ENCODE assay signal across 13 cellular contexts in genomic region chr5:16889972-16890519, GRCh38. TPM values are rescaled to one million over a fixed set of nuclear protein-coding genes. Genes with fewer than 3 reads are reported as not detected.
DNase-seq lines count a peak whose midpoint lies in the region; ATAC-seq and TF ChIP-seq lines count a peak whose summit lies in the region.
"Had no signal": no experiment of that assay in that cellular context is flagged by ENCODE, and none has a peak within 500 bp of the region (broad histone marks: within the 10 kb centered on the region; RNA-seq: fewer than 3 reads in every experiment).

No MANE protein-coding gene starts in this region.

- peak overlapping the region; percentile 34 for H2BK5ac ChIP-seq in IMR-90 (ENCODE audit: low read depth, low read length, poor library complexity, severe bottlenecking)

- in situ Hi-C loops in IMR-90 (cut with MboI; ENCODE audit: low sequenced_read_pairs), result no loop called here
- in situ Hi-C loops in astrocyte of the spinal cord (cut with HindIII; ENCODE audit: low sequenced_read_pairs), result no loop called here

- no peak overlapping the region for H3K56ac ChIP-seq in IMR-90 (ENCODE audit: extremely low read depth, insufficient read depth, low read length)

- H3K4me1 ChIP-seq in IMR-90 (ENCODE audit: control insufficient read depth, insufficient read depth, low read length) (peaks cover 40% of the 10 kb centered on the region), iPS-20b (ENCODE audit: insufficient read depth, low read length) (peaks cover 26% of the 10 kb centered on the region), right lobe of liver (no peaks in the 10 kb centered on the region)

- H3K4me3 ChIP-seq in IMR-90 (ENCODE audit: insufficient read depth, low read depth, low read length), result no peak overlapping the region
- no peak overlapping the region for H3K4me3 ChIP-seq in astrocyte of the spinal cord (ENCODE audit: low read depth, low read length)
- peak overlapping the region; percentile 5; the same call in 1 of the 2 replicates for H3K4me3 ChIP-seq in iPS-20b (ENCODE audit: low read length)
- H3K4me3 ChIP-seq in right lobe of liver, result no peak overlapping the region

- ATAC-seq in IMR-90 (ENCODE audit: low read depth) (peak; percentile 7), HG03460 (IDR thresholded peaks at IDR 0.05; ENCODE audit: unreplicated experiment) (no peak), GM19397 (IDR thresholded peaks at IDR 0.05; ENCODE audit: unreplicated experiment) (no peak), right lobe of liver (no peak)

- H3K27ac ChIP-seq in IMR-90 (ENCODE audit: insufficient read depth, low read length) (peak overlapping the region; percentile 24; the same call in 1 of the 2 replicates), iPS-20b (ENCODE audit: low read length) (no peak overlapping the region), right lobe of liver (no peak overlapping the region)

- H3K18ac ChIP-seq in IMR-90 (ENCODE audit: low read depth, low read length), result no peak overlapping the region

- TF ChIP-seq RAD21 in IMR-90 (IDR thresholded peaks at IDR 0.05; ENCODE audit: low read length), result no peak

- intact Hi-C loops in IMR-90 (cut with micrococcal nuclease) (no loop called here), right lobe of liver (cut with DNase I) (no loop called here)

- H2AK5ac ChIP-seq in IMR-90 (ENCODE audit: low read depth, low read length), result no peak overlapping the region

- no peak for TF ChIP-seq CTCF in IMR-90 (conservative IDR thresholded peaks at IDR 0.05; ENCODE audit: low read depth, low read length)
- no peak for TF ChIP-seq CTCF in astrocyte of the spinal cord (IDR thresholded peaks at IDR 0.05; ENCODE audit: low read depth, low read length)
- TF ChIP-seq CTCF in right lobe of liver (IDR thresholded peaks at IDR 0.05), result no peak

- peaks cover 98% of the 10 kb centered on the region for H4K20me1 ChIP-seq in IMR-90 (ENCODE audit: insufficient read depth, low read length)

- H4K5ac ChIP-seq in IMR-90 (ENCODE audit: low read depth, low read length), result no peak overlapping the region

- no peaks in the 10 kb centered on the region for H3K36me3 ChIP-seq in IMR-90 (ENCODE audit: control insufficient read depth, insufficient read depth, low read length)
- H3K36me3 ChIP-seq in iPS-20b (ENCODE audit: insufficient read depth, low read depth, low read length), result no peaks in the 10 kb centered on the region
- H3K36me3 ChIP-seq in right lobe of liver, result no peaks in the 10 kb centered on the region

- no TSS peak for BruUV-seq in IMR-90 (replicated peaks; lab: Mats Ljungman, UMichigan)

- dilution Hi-C loops in IMR-90 (cut with HindIII; ENCODE audit: low sequenced_read_pairs, unreplicated experiment), result no loop called here

- H3K9me1 ChIP-seq in IMR-90 (ENCODE audit: insufficient read depth, low read length), result peaks cover 45% of the 10 kb centered on the region

- H3K4me2 ChIP-seq in IMR-90 (ENCODE audit: low read depth, low read length), result peak overlapping the region; percentile 51

- no peak overlapping the region; a peak in 1 of 4 replicates for H4K8ac ChIP-seq in IMR-90 (ENCODE audit: low read depth in 2 of 2, low read length in 2 of 2)

- H2AFZ ChIP-seq in IMR-90 (replicated peaks; ENCODE audit: low read length, poor library complexity), result no peak overlapping the region

- H2BK20ac ChIP-seq in IMR-90 (ENCODE audit: low read depth, low read length), result no peak overlapping the region

- no peaks in the 10 kb centered on the region for H3K9me3 ChIP-seq in IMR-90 (ENCODE audit: control insufficient read depth, insufficient read depth, low read length)
- H3K9me3 ChIP-seq in iPS-20b (ENCODE audit: insufficient read depth, low read depth, low read length), result no peaks in the 10 kb centered on the region
- H3K9me3 ChIP-seq in right lobe of liver, result no peaks in the 10 kb centered on the region

- CTCF ChIA-PET in IMR-90 (lab: Yijun Ruan, JAX), result interaction anchor here (0.6 to 0.9 kb wide), 3 partner anchors 78 to 300 kb away, joined by 3 to 4 read pairs (median 3); no protein-coding TSS in a partner anchor

- H2BK15ac ChIP-seq in IMR-90 (ENCODE audit: low read depth, low read length), result no peak overlapping the region

- POLR2A ChIA-PET in IMR-90 (lab: Charles Lee; ENCODE audit: unreplicated experiment), result no interaction called here

- no peak overlapping the region for H3K14ac ChIP-seq in IMR-90 (replicated peaks; ENCODE audit: low read depth, low read length)

- no peak overlapping the region for H3K9ac ChIP-seq in IMR-90 (ENCODE audit: low read depth, low read length)
- no peak overlapping the region; the same call in 1 of the 2 replicates for H3K9ac ChIP-seq in iPS-20b (ENCODE audit: low read depth, low read length)

- H3K4ac ChIP-seq in IMR-90 (ENCODE audit: low read depth, low read length), result no peak overlapping the region

- H4K91ac ChIP-seq in IMR-90 (ENCODE audit: insufficient read depth, low read depth, low read length), result no peak overlapping the region

- H2AK9ac ChIP-seq in IMR-90 (replicated peaks; ENCODE audit: low read depth, low read length, poor library complexity), result no peak overlapping the region

- no peak for TF ChIP-seq POLR2A in IMR-90 (IDR thresholded peaks at IDR 0.05; ENCODE audit: low read depth, low read length)
- no peak for TF ChIP-seq POLR2A in right lobe of liver (IDR thresholded peaks at IDR 0.05)

- H3K27me3 ChIP-seq in IMR-90 (ENCODE audit: control insufficient read depth, insufficient read depth, low read length), result no peaks in the 10 kb centered on the region
- no peaks in the 10 kb centered on the region for H3K27me3 ChIP-seq in iPS-20b (ENCODE audit: insufficient read depth, low read length)
- no peaks in the 10 kb centered on the region for H3K27me3 ChIP-seq in right lobe of liver

- peak; percentile 33 for DNase-seq in A172 (ENCODE audit: low spot score)
- peak; percentile 78 for DNase-seq in IMR-90
- DNase-seq in astrocyte of the spinal cord (ENCODE audit: low read depth, low spot score), result peak; percentile 56
- no peak for DNase-seq in right lobe of liver
- DNase-seq in UCSD-AML1 (lab: John Stamatoyannopoulos, UW; ENCODE audit: unreplicated experiment), result no peak
- DNase-seq: activated CD4-positive, CD25-positive, alpha-beta regulatory T cell; activated T-cell treated with anti-CD3 and anti-CD28 coated beads, Interleukin-2, amount 50 U/mL, for 48 hours; naive B cell; NCI-H524 treated with DMSO at 0.1 percent for 48 hours; SIG-M5 had no signal

- peaks cover 0 to 80% of the 10 kb centered on the region in 2 experiments; a peak in 2 of 4 replicates for H3K79me1 ChIP-seq in IMR-90 (ENCODE audit: low read depth in 1 of 2, low read length in 2 of 2)

- WGBS in IMR-90 (ENCODE audit: extremely low coverage in 2 of 2, insufficient read length in 1 of 2), 2 experiments, result no CpG with 5 or more reads among the region's 5 CpGs
- WGBS in right lobe of liver (ENCODE audit: insufficient coverage, low coverage, low lambda C conversion rate, missing lambda C conversion rate), result 13% methylated on average over 5 of the region's 5 CpGs

- H2BK120ac ChIP-seq in IMR-90 (ENCODE audit: low read depth, low read length), result no peak overlapping the region

- H3K23ac ChIP-seq in IMR-90 (ENCODE audit: low read depth, low read length), result no peak overlapping the region

TF ChIP-seq in IMR-90, 13 proteins besides CTCF, POLR2A, EP300 and RAD21:
- TF ChIP-seq ELK1 (IDR thresholded peaks at IDR 0.05; ENCODE audit: borderline replicate concordance, low read depth, low read length) (no peak), BHLHE40 (IDR thresholded peaks at IDR 0.05; ENCODE audit: low read depth, low read length) (peak; percentile 84), CEBPB (IDR thresholded peaks at IDR 0.05; ENCODE audit: low read depth, low read length) (0 out of 2 replicates have a peak, but pooled peaks have one; percentile 5), FOS (IDR thresholded peaks at IDR 0.05; ENCODE audit: low read depth, low read length) (no peak), RFX5 (IDR thresholded peaks at IDR 0.05; ENCODE audit: low read depth, low read length) (no peak), MXI1 (IDR thresholded peaks at IDR 0.05; ENCODE audit: borderline replicate concordance, low read depth, low read length) (no peak)

RNA-seq across cellular contexts. Expression of gene MYO10, which starts 46.0 kb away (rescaled TPM):
- total RNA-seq in A172 (2014; rRNA removed; shearing (Covaris generic)), result 5.2 and 9.4 TPM in 2 replicates
- total RNA-seq in IMR-90 (2012; rRNA removed) (93.0 and 115 TPM in 2 replicates), right lobe of liver (10 to 100 TPM in 2 of 6 experiments, 1 to 10 TPM in 4; 3.9 to 13.1 (median 6.9) TPM)
- 39.9 and 41.9 TPM in 2 replicates for polyA plus RNA-seq in IMR-90 (2012; rRNA removed)
- 30.6 and 53.6 TPM in 2 replicates for polyA plus RNA-seq in IMR-90 (2012; cell fraction: cytosol; rRNA removed)
- 35.4 and 54.4 TPM in 2 replicates for polyA plus RNA-seq in IMR-90 (2012; cell fraction: nucleus; rRNA removed; ENCODE audit: low replicate concordance)

Comparison
In these comparisons a context has a peak if more than half of its experiments do, and no peak if none do; other contexts are left out.
1. DNase-seq: peak in A172 (single experiment), IMR-90 (single experiment) and astrocyte of the spinal cord (single experiment); none in right lobe of liver (0 of 3) and UCSD-AML1 (single experiment).